In genomic region chr17:47687748-47688147, GRCh38 we compare ENCODE assay signal across 10 cellular contexts. TPM values are rescaled to one million over a fixed set of nuclear protein-coding genes. Genes with fewer than 3 reads are reported as not detected.
DNase-seq lines count a peak whose midpoint lies in the region; ATAC-seq, FAIRE-seq and TF ChIP-seq lines count a peak whose summit lies in the region.
"Had no signal": no experiment of that assay in that cellular context is flagged by ENCODE, and none has a peak within 500 bp of the region (broad histone marks: within the 10 kb centered on the region; RNA-seq: fewer than 3 reads in every experiment).

No MANE protein-coding gene starts in this region.

- no peak overlapping the region for H2BK5ac ChIP-seq in trophoblast cell (ENCODE audit: low read depth, low read length, poor library complexity)

- H4K8ac ChIP-seq in trophoblast cell (ENCODE audit: low read depth, low read length): no peak overlapping the region

- no peak overlapping the region for H2BK12ac ChIP-seq in trophoblast cell (ENCODE audit: low read length)

- H3K14ac ChIP-seq in trophoblast cell (ENCODE audit: low read length): no peak overlapping the region

- peak; percentile 47 for DNase-seq in AG10803 (ENCODE audit: low read depth)
- peak in 2 of 4 experiments; percentile 37 for DNase-seq in K562 (ENCODE audit: extremely low read depth in 1 of 4, low spot score in 3 of 4)
- peak in 1 of 3 donors; percentile 20 for DNase-seq in mucosa of descending colon
- no peak for DNase-seq in COR-L47 (lab: John Stamatoyannopoulos, UW)
- DNase-seq in NOMO-1 treated with DMSO at 0.1 percent for 48 hours (lab: John Stamatoyannopoulos, UW; ENCODE audit: unreplicated experiment): no peak
- DNase-seq in effector CD4-positive, alpha-beta T cell: no peak
- DNase-seq in trophoblast cell: no peak
- DNase-seq: NK-92 treated with Interleukin-12 subunit alpha and Interleukin-12 subunit beta, amount 100 ng/mL, for 24 hours had no signal

- no peak for TF ChIP-seq EP300 in K562 (IDR thresholded peaks at IDR 0.05; ENCODE audit: low read length)

- no peak overlapping the region for H3K4me2 ChIP-seq in K562 (ENCODE audit: insufficient read depth, low read length)
- no peak overlapping the region for H3K4me2 ChIP-seq in trophoblast cell (ENCODE audit: low read length)

- H3K9me3 ChIP-seq in HUES48 (ENCODE audit: control insufficient read depth, insufficient read depth, low read length): no peaks in the 10 kb centered on the region
- no peaks in the 10 kb centered on the region for H3K9me3 ChIP-seq in K562 (replicated peaks; ENCODE audit: control insufficient read depth, insufficient read depth, low read depth, low read length)
- no peaks in the 10 kb centered on the region for H3K9me3 ChIP-seq in mucosa of descending colon
- H3K9me3 ChIP-seq in trophoblast cell (ENCODE audit: insufficient read depth, low read depth, low read length): no peaks in the 10 kb centered on the region

- H3K79me1 ChIP-seq in trophoblast cell (ENCODE audit: low read length): no peaks in the 10 kb centered on the region

- H2BK120ac ChIP-seq in trophoblast cell (ENCODE audit: insufficient read depth, low read length, poor library complexity): no peak overlapping the region

- CTCF ChIA-PET in K562 (lab: Yijun Ruan, JAX; ENCODE audit: low intra/inter-chr PET ratio): no interaction called here

- H3K4me1 ChIP-seq in HUES48 (ENCODE audit: control insufficient read depth, insufficient read depth, low read length) (peaks cover 22% of the 10 kb centered on the region), K562 (replicated peaks in 1 of 2; ENCODE audit: control insufficient read depth in 2 of 2, insufficient read depth in 2 of 2, low read length in 2 of 2) (peaks cover 0 to under 1% of the 10 kb centered on the region in 2 experiments; a peak in 2 of 5 replicates), mucosa of descending colon (ENCODE audit: low read depth) (peaks cover 2% of the 10 kb centered on the region), trophoblast cell (ENCODE audit: control insufficient read depth in 1 of 2, insufficient read depth in 2 of 2, low read length in 2 of 2) (no peaks in the 10 kb centered on the region)

- TF ChIP-seq POLR2A in K562 (conservative IDR thresholded peaks at IDR 0.05): no peak

- no peak overlapping the region for H4K12ac ChIP-seq in trophoblast cell (ENCODE audit: low read depth, low read length)

- H3K27me3 ChIP-seq in HUES48 (ENCODE audit: control insufficient read depth, insufficient read depth, low read length): no peaks in the 10 kb centered on the region
- no peaks in the 10 kb centered on the region for H3K27me3 ChIP-seq in K562 (ENCODE audit: control insufficient read depth in 2 of 2, insufficient read depth in 2 of 2, low read length in 2 of 2)
- H3K27me3 ChIP-seq in trophoblast cell (ENCODE audit: insufficient read depth, low read length): no peaks in the 10 kb centered on the region

- H3K9me1 ChIP-seq in K562 (ENCODE audit: control insufficient read depth, insufficient read depth, low read length): no peaks in the 10 kb centered on the region

- POLR2A ChIA-PET in K562 (lab: Yijun Ruan, JAX): interaction anchor here (0.6 to 3.6 kb wide), 6 partner anchors 10 to 93 kb away, joined by 3 to 30 read pairs (median 4); no protein-coding TSS in a partner anchor

- H2AFZ ChIP-seq in K562 (ENCODE audit: low read depth, low read length): no peak overlapping the region
- H2AFZ ChIP-seq in trophoblast cell (ENCODE audit: insufficient read depth, low read length, poor library complexity): no peak overlapping the region

- BruUV-seq in K562 (replicated peaks; lab: Mats Ljungman, UMichigan): no TSS peak

- H2AK5ac ChIP-seq in trophoblast cell (ENCODE audit: low read length): no peak overlapping the region

- TF ChIP-seq CTCF in AG10803 (conservative IDR thresholded peaks at IDR 0.05; ENCODE audit: low read length): no peak
- no peak for TF ChIP-seq CTCF in K562 (IDR thresholded peaks at IDR 0.05 in 2 of 3, conservative IDR thresholded peaks at IDR 0.05 in 1 of 3; ENCODE audit: insufficient read depth in 2 of 3, low read depth in 1 of 3, low read length in 3 of 3)
- TF ChIP-seq CTCF in mucosa of descending colon (IDR thresholded peaks at IDR 0.05): no peak

- no peak for TF ChIP-seq RAD21 in K562 (CRISPR knock-in tag; conservative IDR thresholded peaks at IDR 0.05 in 1 of 2, IDR thresholded peaks at IDR 0.05 in 1 of 2)

- H3K27ac ChIP-seq in HUES48 (ENCODE audit: low read depth, low read length): peak overlapping the region; percentile 47
- H3K27ac ChIP-seq in K562 (ENCODE audit: extremely low read depth, low read depth, low read length): no peak overlapping the region; the same call in 2 of the 3 replicates
- no peak overlapping the region for H3K27ac ChIP-seq in trophoblast cell (ENCODE audit: low read depth, low read length)

- FAIRE-seq in K562 (lab: Jason Lieb, UNC): no peak
- FAIRE-seq: urothelium cell line had no signal

- no peak overlapping the region for H3K23ac ChIP-seq in trophoblast cell (ENCODE audit: low read length)

- H3K36me3 ChIP-seq in HUES48 (ENCODE audit: control insufficient read depth, insufficient read depth, low read length) (peaks cover 32% of the 10 kb centered on the region), K562 (ENCODE audit: control insufficient read depth, insufficient read depth, low read length) (peaks cover 34% of the 10 kb centered on the region), mucosa of descending colon (ENCODE audit: low read depth) (no peaks in the 10 kb centered on the region), trophoblast cell (ENCODE audit: control insufficient read depth in 1 of 2, insufficient read depth in 2 of 2, low read length in 2 of 2) (peaks cover 2 to 14% of the 10 kb centered on the region in 2 experiments)

- H3K18ac ChIP-seq in trophoblast cell (ENCODE audit: low read length): no peak overlapping the region

- H3K4ac ChIP-seq in trophoblast cell (ENCODE audit: low read depth, low read length): no peak overlapping the region

- H3K4me3 ChIP-seq in AG10803 (ENCODE audit: low read length) (no peak overlapping the region), HUES48 (ENCODE audit: low read depth, low read length) (no peak overlapping the region), K562 (no peak overlapping the region), mucosa of descending colon (no peak overlapping the region), trophoblast cell (ENCODE audit: low read depth, low read length) (no peak overlapping the region)

- intact Hi-C loops in K562 (cut with micrococcal nuclease) (no loop called here), mucosa of descending colon (cut with DNase I, micrococcal nuclease) (no loop called here)

- 87% methylated on average over 1 of the region's 1 CpG for WGBS in K562 (ENCODE audit: insufficient coverage, low coverage, missing lambda C conversion rate)
- WGBS in trophoblast cell (ENCODE audit: extremely low coverage, insufficient coverage, insufficient read length): no CpG with 5 or more reads among the region's 1 CpG

- H3K9ac ChIP-seq in HUES48 (ENCODE audit: low read depth, low read length) (no peak overlapping the region), K562 (ENCODE audit: insufficient read depth in 1 of 2, low read depth in 2 of 2, low read length in 2 of 2) (no peak overlapping the region), trophoblast cell (ENCODE audit: low read length) (no peak overlapping the region)

- H3K79me2 ChIP-seq in K562 (ENCODE audit: control insufficient read depth, insufficient read depth, low read length) (no peaks in the 10 kb centered on the region), trophoblast cell (ENCODE audit: control insufficient read depth, insufficient read depth, low read length, poor library complexity) (no peaks in the 10 kb centered on the region)

- H4K91ac ChIP-seq in trophoblast cell (ENCODE audit: low read depth, low read length): no peak overlapping the region

- no peaks in the 10 kb centered on the region; the same call in 1 of the 2 replicates for H4K20me1 ChIP-seq in K562 (replicated peaks; ENCODE audit: control insufficient read depth, insufficient read depth, low read length)

- in situ Hi-C loops in K562 (cut with MboI): no loop called here

- ATAC-seq in K562 (peak; percentile 54), mucosa of descending colon (peak; percentile 36)

RNA-seq across cellular contexts. Expression of gene TBKBP1, which starts 6.2 kb away (rescaled TPM):
- 12.3 and 22.7 TPM in 2 replicates for total RNA-seq in K562 (2011; cell fraction: chromatin; rRNA removed; ENCODE audit: low replicate concordance)
- 11.2 and 11.4 TPM in 2 replicates for total RNA-seq in K562 (2011; cell fraction: nucleolus; rRNA removed)
- total RNA-seq in K562 (2011; cell fraction: nucleoplasm; rRNA removed): 9.2 and 10.6 TPM in 2 replicates
- total RNA-seq in K562 (2014; rRNA removed): 10.6 and 14.7 TPM in 2 replicates
- total RNA-seq in K562 (2014; rRNA removed; fragmentation: Illumina TruSeq; extraction: Trizol): 3.7 and 4.4 TPM in 2 replicates
- 4.7 and 5.1 TPM in 2 replicates for total RNA-seq in K562 (2015; rRNA removed; fragmentation: Illumina TruSeq; extraction: Trizol)
- 12.5 and 15.6 TPM in 2 replicates for total RNA-seq in K562 (2021)
- polyA plus RNA-seq in K562 (2011; rRNA removed): 7.2 and 8.7 TPM in 2 replicates
- polyA plus RNA-seq in K562 (2011; cell fraction: cytosol; rRNA removed): 4.8 and 9.7 TPM in 2 replicates
- 23.1 and 27.9 TPM in 2 replicates for polyA plus RNA-seq in K562 (2011; cell fraction: nucleus; rRNA removed)
- polyA plus RNA-seq in K562 (2012): 10.5 and 13.8 TPM in 2 replicates
- polyA plus RNA-seq in K562 (2014; fragmentation: Illumina TruSeq; extraction: Trizol): 6.8 and 11.4 TPM in 2 replicates
- under 1 TPM; 0.03 to 0.08 TPM for polyA plus RNA-seq in K562 (2014; fragmentation: Nextera tagmentation; extraction: Ambion mirVana)
- 12.9 and 13.0 TPM in 2 replicates for polyA plus RNA-seq in K562 (2014; rRNA removed)
- 5.9 and 7.0 TPM in 2 replicates for polyA minus RNA-seq in K562 (2011; rRNA and poly(A)+ RNA removed)
- polyA minus RNA-seq in K562 (2011; cell fraction: cytosol; rRNA and poly(A)+ RNA removed): 5.4 and 7.0 TPM in 2 replicates
- 2.6 and 3.9 TPM in 2 replicates for polyA minus RNA-seq in K562 (2011; cell fraction: nucleus; rRNA and poly(A)+ RNA removed)
- 10 to 100 TPM in 1 of 3 donors, 1 to 10 TPM in 2; 2.3 to 20.3 (median 3.2) TPM for total RNA-seq in mucosa of descending colon
- polyA plus RNA-seq in trophoblast cell (2013): 4.6 and 4.8 TPM in 2 replicates

RNA-seq across cellular contexts. Expression of gene KPNB1, which starts 38.0 kb away (rescaled TPM):
- 346 and 425 TPM in 2 replicates for total RNA-seq in K562 (2011; cell fraction: chromatin; rRNA removed; ENCODE audit: low replicate concordance)
- 99.4 and 109 TPM in 2 replicates for total RNA-seq in K562 (2011; cell fraction: nucleolus; rRNA removed)
- total RNA-seq in K562 (2011; cell fraction: nucleoplasm; rRNA removed): 177 and 202 TPM in 2 replicates
- total RNA-seq in K562 (2014; rRNA removed) (271 and 293 TPM in 2 replicates), K562 (2014; rRNA removed; fragmentation: Illumina TruSeq; extraction: Trizol) (396 and 433 TPM in 2 replicates), K562 (2015; rRNA removed; fragmentation: Illumina TruSeq; extraction: Trizol) (339 and 354 TPM in 2 replicates), K562 (2021) (591 and 622 TPM in 2 replicates), mucosa of descending colon (100 to 1,000 TPM; 162 to 269 (median 217) TPM)
- polyA plus RNA-seq in K562 (2011; rRNA removed) (331 and 369 TPM in 2 replicates), K562 (2014; fragmentation: Illumina TruSeq; extraction: Trizol) (515 and 528 TPM in 2 replicates), K562 (2014; fragmentation: Nextera tagmentation; extraction: Ambion mirVana) (100 to 1,000 TPM; 154 to 176 TPM), K562 (2014; rRNA removed) (271 and 316 TPM in 2 replicates)
- polyA plus RNA-seq in K562 (2011; cell fraction: cytosol; rRNA removed): 220 and 227 TPM in 2 replicates
- 164 and 211 TPM in 2 replicates for polyA plus RNA-seq in K562 (2011; cell fraction: nucleus; rRNA removed)
- polyA plus RNA-seq in K562 (2012): 290 and 376 TPM in 2 replicates
- polyA minus RNA-seq in K562 (2011; rRNA and poly(A)+ RNA removed): 493 and 515 TPM in 2 replicates
- polyA minus RNA-seq in K562 (2011; cell fraction: cytosol; rRNA and poly(A)+ RNA removed): 213 and 271 TPM in 2 replicates
- 42.3 and 74.8 TPM in 2 replicates for polyA minus RNA-seq in K562 (2011; cell fraction: nucleus; rRNA and poly(A)+ RNA removed)
- polyA plus RNA-seq in trophoblast cell (2013): 148 and 159 TPM in 2 replicates

RNA-seq across cellular contexts. Expression of gene TBX21, which starts 45.3 kb away (rescaled TPM):
- total RNA-seq in K562 (2011; cell fraction: chromatin; rRNA removed; ENCODE audit: low replicate concordance): not detected in 2 replicates
- not detected in 2 replicates for total RNA-seq in K562 (2011; cell fraction: nucleolus; rRNA removed)
- not detected in 2 replicates for total RNA-seq in K562 (2011; cell fraction: nucleoplasm; rRNA removed)
- total RNA-seq in K562 (2014; rRNA removed) (not detected in 2 replicates), K562 (2014; rRNA removed; fragmentation: Illumina TruSeq; extraction: Trizol) (not detected in 2 replicates), K562 (2015; rRNA removed; fragmentation: Illumina TruSeq; extraction: Trizol) (not detected in 2 replicates), K562 (2021) (0.07 and 0.18 TPM in 2 replicates), mucosa of descending colon (1 to 10 TPM in 2 of 3 donors, under 1 TPM in 1; 0.72 to 1.2 (median 1.2) TPM)
- polyA plus RNA-seq in K562 (2011; rRNA removed) (not detected in 2 replicates), K562 (2014; fragmentation: Illumina TruSeq; extraction: Trizol) (not detected in 2 replicates), K562 (2014; fragmentation: Nextera tagmentation; extraction: Ambion mirVana) (not detected), K562 (2014; rRNA removed) (not detected in 2 replicates)
- polyA plus RNA-seq in K562 (2011; cell fraction: cytosol; rRNA removed): not detected in 2 replicates
- polyA plus RNA-seq in K562 (2011; cell fraction: nucleus; rRNA removed): not detected in 2 replicates
- polyA plus RNA-seq in K562 (2012): not detected in 2 replicates
- not detected in 2 replicates for polyA minus RNA-seq in K562 (2011; rRNA and poly(A)+ RNA removed)
- polyA minus RNA-seq in K562 (2011; cell fraction: cytosol; rRNA and poly(A)+ RNA removed): not detected in 2 replicates
- not detected in 2 replicates for polyA minus RNA-seq in K562 (2011; cell fraction: nucleus; rRNA and poly(A)+ RNA removed)
- not detected in 2 replicates for polyA plus RNA-seq in trophoblast cell (2013)
